In genomic region chr10:119931873-119932272, GRCh38 we compare ENCODE assay signal across 15 cellular contexts. TPM values are rescaled to one million over a fixed set of nuclear protein-coding genes. Genes with fewer than 3 reads are reported as not detected.
DNase-seq lines count a peak whose midpoint lies in the region; ATAC-seq, FAIRE-seq and TF ChIP-seq lines count a peak whose summit lies in the region.
"Had no signal": no experiment of that assay in that cellular context is flagged by ENCODE, and none has a peak within 500 bp of the region (broad histone marks: within the 10 kb centered on the region; RNA-seq: fewer than 3 reads in every experiment).

No MANE protein-coding gene starts in this region.

- H3K36me3 Mint-ChIP-seq in activated CD8-positive, alpha-beta T cell treated with anti-CD3 and anti-CD28 coated beads for 36 hours (ENCODE audit: low read depth) = peaks cover 51% of the 10 kb centered on the region
- peaks cover 56% of the 10 kb centered on the region for H3K36me3 Mint-ChIP-seq in activated CD8-positive, alpha-beta T cell treated with anti-CD3 and anti-CD28 coated beads, Interleukin-2, amount 10 ng/mL, durations not matched to agents 7 days and 5 days (ENCODE audit: low read depth)
- H3K36me3 Mint-ChIP-seq in osteocyte (ENCODE audit: unreplicated experiment) = peaks cover 49% of the 10 kb centered on the region

- CTCF ChIA-PET in activated CD8-positive, alpha-beta T cell treated with anti-CD3 and anti-CD28 coated beads for 36 hours (lab: Charles Lee) = no interaction called here
- CTCF ChIA-PET in activated CD8-positive, alpha-beta T cell treated with anti-CD3 and anti-CD28 coated beads, Interleukin-2, amount 10 ng/mL, durations not matched to agents 7 days and 5 days (lab: Charles Lee) = interaction anchor here (1.0 to 1.6 kb wide), 2 partner anchors 11 to 22 kb away, joined by 3 to 4 read pairs; no protein-coding TSS in a partner anchor

- DNase-seq in activated CD8-positive, alpha-beta T cell treated with anti-CD3 and anti-CD28 coated beads for 36 hours = no peak
- DNase-seq in activated CD8-positive, alpha-beta T cell treated with anti-CD3 and anti-CD28 coated beads, Interleukin-2, amount 10 ng/mL, durations not matched to agents 7 days and 5 days = no peak
- peak; percentile 60 for DNase-seq in bronchial epithelial cell (ENCODE audit: low read depth)
- no peak for DNase-seq in osteocyte (ENCODE audit: extremely low spot score, unreplicated experiment)
- DNase-seq in NCI-H1436 treated with DMSO at 0.1 percent for 48 hours (lab: John Stamatoyannopoulos, UW) = no peak
- DNase-seq: Karpas-422, NCI-H1417, NCI-H2029 treated with DMSO at 0.1 percent for 48 hours, NCI-H524 had no signal

- no peaks in the 10 kb centered on the region for H3K9me3 ChIP-seq in HUES48 (ENCODE audit: control insufficient read depth, insufficient read depth, low read length)
- H3K9me3 ChIP-seq: A549, HAP-1 had no signal

- no peak for TF ChIP-seq CTCF in activated CD8-positive, alpha-beta T cell treated with anti-CD3 and anti-CD28 coated beads for 36 hours (IDR thresholded peaks at IDR 0.05)
- TF ChIP-seq CTCF in bronchial epithelial cell (IDR thresholded peaks at IDR 0.05; ENCODE audit: insufficient read depth, low read length, severe bottlenecking) (no peak), osteocyte (IDR thresholded peaks at IDR 0.05) (no peak)

- no peaks in the 10 kb centered on the region for H3K4me1 ChIP-seq in HUES48 (ENCODE audit: control insufficient read depth, insufficient read depth, low read length)
- H3K4me1 ChIP-seq: HAP-1 had no signal

- no peaks in the 10 kb centered on the region for H3K4me1 Mint-ChIP-seq in activated CD8-positive, alpha-beta T cell treated with anti-CD3 and anti-CD28 coated beads for 36 hours (ENCODE audit: low read depth)
- H3K4me1 Mint-ChIP-seq in activated CD8-positive, alpha-beta T cell treated with anti-CD3 and anti-CD28 coated beads, Interleukin-2, amount 10 ng/mL, durations not matched to agents 7 days and 5 days (ENCODE audit: low read depth) = no peaks in the 10 kb centered on the region
- peaks cover 3% of the 10 kb centered on the region for H3K4me1 Mint-ChIP-seq in osteocyte (ENCODE audit: unreplicated experiment)

- intact Hi-C loops in activated CD8-positive, alpha-beta T cell treated with anti-CD3 and anti-CD28 coated beads for 36 hours (cut with micrococcal nuclease) = no loop called here

- FAIRE-seq in bronchial epithelial cell (lab: Jason Lieb, UNC) = no peak

- H3K27me3 ChIP-seq in HUES48 (ENCODE audit: control insufficient read depth, insufficient read depth, low read length) (no peaks in the 10 kb centered on the region), bronchial epithelial cell (ENCODE audit: control insufficient read depth, insufficient read depth, low read length) (no peaks in the 10 kb centered on the region)

- peak overlapping the region; percentile 14 for H3K27ac ChIP-seq in HUES48 (ENCODE audit: low read depth, low read length)
- H3K27ac ChIP-seq: A549, C4-2B had no signal

- ATAC-seq in activated CD8-positive, alpha-beta T cell treated with anti-CD3 and anti-CD28 coated beads for 36 hours = no peak
- ATAC-seq in activated CD8-positive, alpha-beta T cell treated with anti-CD3 and anti-CD28 coated beads, Interleukin-2, amount 10 ng/mL, durations not matched to agents 7 days and 5 days = no peak
- no peak for ATAC-seq in GM19463 (IDR thresholded peaks at IDR 0.05; ENCODE audit: unreplicated experiment)
- ATAC-seq in GM18868 (IDR thresholded peaks at IDR 0.05; ENCODE audit: unreplicated experiment) = no peak
- ATAC-seq: A549 had no signal

- H3K9ac ChIP-seq in HUES48 (ENCODE audit: low read depth, low read length) = no peak overlapping the region

- peak overlapping the region; percentile 20 for H3K27ac Mint-ChIP-seq in activated CD8-positive, alpha-beta T cell treated with anti-CD3 and anti-CD28 coated beads for 36 hours
- no peak overlapping the region for H3K27ac Mint-ChIP-seq in activated CD8-positive, alpha-beta T cell treated with anti-CD3 and anti-CD28 coated beads, Interleukin-2, amount 10 ng/mL, durations not matched to agents 7 days and 5 days
- peak overlapping the region; percentile 37 for H3K27ac Mint-ChIP-seq in osteocyte (ENCODE audit: unreplicated experiment)

- H3K9me3 Mint-ChIP-seq in activated CD8-positive, alpha-beta T cell treated with anti-CD3 and anti-CD28 coated beads for 36 hours = no peaks in the 10 kb centered on the region
- H3K9me3 Mint-ChIP-seq in activated CD8-positive, alpha-beta T cell treated with anti-CD3 and anti-CD28 coated beads, Interleukin-2, amount 10 ng/mL, durations not matched to agents 7 days and 5 days (ENCODE audit: insufficient read depth) = no peaks in the 10 kb centered on the region
- no peaks in the 10 kb centered on the region for H3K9me3 Mint-ChIP-seq in osteocyte (ENCODE audit: unreplicated experiment)

- H3K36me3 ChIP-seq in HUES48 (ENCODE audit: control insufficient read depth, insufficient read depth, low read length) (peaks cover 93% of the 10 kb centered on the region), bronchial epithelial cell (ENCODE audit: control insufficient read depth, insufficient read depth, low read length) (peaks cover 14% of the 10 kb centered on the region)

- no peak overlapping the region for H3K4me3 ChIP-seq in HUES48 (ENCODE audit: low read depth, low read length)
- H3K4me3 ChIP-seq in bronchial epithelial cell (ENCODE audit: low read depth, low read length) = no peak overlapping the region
- H3K4me3 ChIP-seq: A549, HAP-1 had no signal

- no peaks in the 10 kb centered on the region for H3K27me3 Mint-ChIP-seq in activated CD8-positive, alpha-beta T cell treated with anti-CD3 and anti-CD28 coated beads for 36 hours
- H3K27me3 Mint-ChIP-seq in activated CD8-positive, alpha-beta T cell treated with anti-CD3 and anti-CD28 coated beads, Interleukin-2, amount 10 ng/mL, durations not matched to agents 7 days and 5 days (ENCODE audit: low read depth) = no peaks in the 10 kb centered on the region
- H3K27me3 Mint-ChIP-seq in osteocyte (ENCODE audit: unreplicated experiment) = no peaks in the 10 kb centered on the region

- no peak overlapping the region for H3K4me3 Mint-ChIP-seq in activated CD8-positive, alpha-beta T cell treated with anti-CD3 and anti-CD28 coated beads for 36 hours
- no peak overlapping the region for H3K4me3 Mint-ChIP-seq in activated CD8-positive, alpha-beta T cell treated with anti-CD3 and anti-CD28 coated beads, Interleukin-2, amount 10 ng/mL, durations not matched to agents 7 days and 5 days
- H3K4me3 Mint-ChIP-seq in osteocyte (ENCODE audit: unreplicated experiment) = no peak overlapping the region

- POLR2A ChIA-PET in activated CD8-positive, alpha-beta T cell treated with anti-CD3 and anti-CD28 coated beads for 36 hours (lab: Charles Lee) = no interaction called here
- POLR2A ChIA-PET in activated CD8-positive, alpha-beta T cell treated with anti-CD3 and anti-CD28 coated beads, Interleukin-2, amount 10 ng/mL, durations not matched to agents 7 days and 5 days (lab: Charles Lee) = no interaction called here

RNA-seq across cellular contexts. Expression of gene SEC23IP, which starts 39.3 kb away (rescaled TPM):
- 10 to 100 TPM; 60.3 to 61.4 TPM for total RNA-seq in activated CD8-positive, alpha-beta T cell treated with anti-CD3 and anti-CD28 coated beads for 36 hours
- 10 to 100 TPM; 53.8 to 58.9 TPM for total RNA-seq in activated CD8-positive, alpha-beta T cell treated with anti-CD3 and anti-CD28 coated beads, Interleukin-2, amount 10 ng/mL, durations not matched to agents 7 days and 5 days
- 10.3 and 22.5 TPM in 2 replicates for total RNA-seq in bronchial epithelial cell
- total RNA-seq in osteocyte = 64.6 and 78.9 TPM in 2 replicates

RNA-seq across cellular contexts. Expression of gene MCMBP, which starts 59.2 kb away (rescaled TPM):
- total RNA-seq in activated CD8-positive, alpha-beta T cell treated with anti-CD3 and anti-CD28 coated beads for 36 hours = 10 to 100 TPM; 86.2 to 90.5 TPM
- total RNA-seq in activated CD8-positive, alpha-beta T cell treated with anti-CD3 and anti-CD28 coated beads, Interleukin-2, amount 10 ng/mL, durations not matched to agents 7 days and 5 days = 10 to 100 TPM; 95.2 to 95.9 TPM
- total RNA-seq in bronchial epithelial cell = 36.7 and 43.4 TPM in 2 replicates
- total RNA-seq in osteocyte = 43.5 and 50.4 TPM in 2 replicates
